ENCODE assay signal across 17 cellular contexts in the genomic region with DNA sequence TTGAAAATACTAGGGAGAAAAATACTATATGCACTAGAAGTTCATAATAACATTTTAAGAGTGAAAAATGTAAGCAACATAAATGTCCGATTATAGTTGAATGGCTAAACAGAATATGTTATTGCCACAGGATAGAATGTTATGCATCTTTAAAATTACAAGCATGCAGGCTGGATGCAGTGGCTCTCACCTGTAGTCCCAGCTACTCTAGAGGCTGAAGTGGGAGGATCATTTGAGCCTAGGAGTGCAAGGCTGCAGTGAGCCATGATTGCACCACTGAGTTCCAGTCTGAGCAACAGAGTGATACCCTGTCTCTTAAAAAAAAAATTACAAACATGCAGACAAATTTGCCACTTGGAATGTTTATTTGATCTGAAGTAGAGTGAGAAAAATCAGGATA. TPM values are rescaled to one million over a fixed set of nuclear protein-coding genes. Genes with fewer than 3 reads are reported as not detected.
"Had no signal": no experiment of that assay in that cellular context is flagged by ENCODE, and none has a peak within 500 bp of the region (broad histone marks: within the 10 kb centered on the region; RNA-seq: fewer than 3 reads in every experiment).

No MANE protein-coding gene starts in this region.

- H3K36me3 Mint-ChIP-seq: activated naive CD4-positive, alpha-beta T cell treated with anti-CD3 and anti-CD28 coated beads, Interleukin-2, amount 50 U/mL, for 24 hours had no signal

- H3K79me2 ChIP-seq: hepatocyte had no signal

- H3K36me3 ChIP-seq: esophagus muscularis mucosa, pancreas, sigmoid colon, spleen, tibial artery had no signal

- H3K4me2 ChIP-seq: hepatocyte had no signal

- H3K27me3 Mint-ChIP-seq: activated naive CD4-positive, alpha-beta T cell treated with anti-CD3 and anti-CD28 coated beads, Interleukin-2, amount 50 U/mL, for 24 hours had no signal

- H2AFZ ChIP-seq: hepatocyte had no signal

- H3K27me3 ChIP-seq: body of pancreas, esophagus muscularis mucosa, sigmoid colon, tibial artery had no signal

- H3K27ac ChIP-seq: body of pancreas, coronary artery, esophagus muscularis mucosa, hepatocyte, pancreas, sigmoid colon, tibial artery had no signal

- H3K9me3 ChIP-seq: body of pancreas, esophagus muscularis mucosa, pancreas, sigmoid colon, spleen, tibial artery had no signal

- H3K4me3 Mint-ChIP-seq: activated CD8-positive, alpha-beta T cell treated with anti-CD3 and anti-CD28 coated beads for 36 hours; activated naive CD4-positive, alpha-beta T cell treated with anti-CD3 and anti-CD28 coated beads, Interleukin-2, amount 50 U/mL, for 24 hours had no signal

- H3K9me3 Mint-ChIP-seq: activated CD8-positive, alpha-beta T cell treated with anti-CD3 and anti-CD28 coated beads for 36 hours; activated naive CD4-positive, alpha-beta T cell treated with anti-CD3 and anti-CD28 coated beads, Interleukin-2, amount 50 U/mL, for 24 hours had no signal

- DNase-seq: activated CD8-positive, alpha-beta T cell treated with anti-CD3 and anti-CD28 coated beads for 36 hours; activated effector memory CD4-positive, alpha-beta T cell treated with anti-CD3 and anti-CD28 coated beads, Interleukin-2, amount 50 U/mL, for 16 hours; amygdala; body of pancreas; caudate nucleus; islet precursor cell; midbrain; pancreas; sigmoid colon; spleen; tibial artery had no signal

- H3K4me3 ChIP-seq: body of pancreas, coronary artery, esophagus muscularis mucosa, hepatocyte, lung, pancreas, sigmoid colon, spleen, tibial artery had no signal

- ATAC-seq: activated CD4-positive, CD25-positive, alpha-beta regulatory T cell treated with anti-CD3 and anti-CD28 coated beads, Interleukin-2, amount 50 U/mL, for 24 hours; activated CD8-positive, alpha-beta T cell treated with anti-CD3 and anti-CD28 coated beads for 36 hours; body of pancreas; pancreas had no signal

RNA-seq across cellular contexts. Expression of gene BATF3, which starts 3.0 kb away (rescaled TPM):
- total RNA-seq: hepatocyte had no signal
